16 cellular contexts compared by ENCODE assay signal in the genomic region with DNA sequence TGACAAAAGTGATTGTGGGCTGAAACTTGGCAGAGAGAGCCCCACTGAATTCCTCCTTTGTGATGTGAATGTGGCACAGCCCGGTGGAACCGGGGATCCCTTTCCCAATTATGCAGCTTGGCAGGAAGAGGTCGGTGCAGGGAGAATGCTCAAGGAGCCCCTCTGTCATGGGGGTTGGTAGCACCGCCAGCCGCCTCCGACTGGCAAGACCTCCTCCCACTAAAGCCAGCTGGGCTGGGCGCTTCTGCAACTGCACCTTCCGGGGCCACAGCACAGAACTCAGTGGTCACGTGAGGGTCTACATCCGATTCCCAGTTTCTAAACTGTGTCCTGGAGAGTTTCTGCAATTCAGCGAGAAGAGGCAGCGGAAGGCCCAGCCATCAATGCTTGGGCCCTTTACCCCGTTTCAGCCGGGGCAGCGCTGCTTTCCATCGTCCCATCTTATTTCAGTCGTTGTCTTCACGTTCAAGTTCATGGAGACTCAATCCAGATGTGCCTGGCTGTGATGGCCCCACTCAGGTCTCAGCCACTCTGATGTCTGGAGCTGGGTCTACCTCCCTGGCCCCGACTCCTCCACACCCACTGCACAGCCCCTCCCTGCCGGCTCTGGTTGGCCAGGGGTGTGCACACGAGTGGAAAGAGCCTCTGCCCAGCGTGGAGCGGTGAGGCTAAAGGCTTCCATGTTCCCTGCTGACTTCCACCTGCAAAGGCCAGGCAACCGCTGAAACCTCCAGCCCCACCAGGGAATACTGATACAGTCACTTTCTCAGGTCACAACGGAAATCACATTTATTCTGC. TPM values are rescaled to one million over a fixed set of nuclear protein-coding genes. Genes with fewer than 3 reads are reported as not detected.
DNase-seq lines count a peak whose midpoint lies in the region; ATAC-seq and TF ChIP-seq lines count a peak whose summit lies in the region.
"Had no signal": no experiment of that assay in that cellular context is flagged by ENCODE, and none has a peak within 500 bp of the region (broad histone marks: within the 10 kb centered on the region; RNA-seq: fewer than 3 reads in every experiment).

No MANE protein-coding gene starts in this region.

- in situ Hi-C loops in mammary epithelial cell (cut with MboI; ENCODE audit: low sequenced_read_pairs in 2 of 2): no loop called here
- in situ Hi-C loops in GM13976 (cut with MboI; ENCODE audit: low sequenced_read_pairs, unreplicated experiment): no loop called here

- POLR2A ChIA-PET in MCF 10A (lab: Yijun Ruan, JAX): interaction anchor here (1.0 to 1.2 kb wide), 2 partner anchors 12 to 54 kb away, joined by 3 to 6 read pairs; a partner anchor contains a TSS

- H2AFZ ChIP-seq in mammary epithelial cell (ENCODE audit: low read depth, low read length): no peak overlapping the region

- H3K4me3 Mint-ChIP-seq in MCF 10A (ENCODE audit: unreplicated experiment) (no peak overlapping the region), mesothelial cell of epicardium (no peak overlapping the region), type B pancreatic cell (peak overlapping the region; percentile 67)
- H3K4me3 Mint-ChIP-seq in activated CD8-positive, alpha-beta memory T cell treated with anti-CD3 and anti-CD28 coated beads, Interleukin-2, amount 10 ng/mL, durations not matched to agents 7 days and 5 days: no peak overlapping the region
- H3K4me3 Mint-ChIP-seq: natural killer cell had no signal

- CTCF ChIA-PET in mammary epithelial cell (lab: Charles Lee; ENCODE audit: low non-redundant PET) (no interaction called here), MCF 10A (lab: Yijun Ruan, JAX) (no interaction called here)
- CTCF ChIA-PET in activated CD8-positive, alpha-beta memory T cell treated with anti-CD3 and anti-CD28 coated beads, Interleukin-2, amount 10 ng/mL, durations not matched to agents 7 days and 5 days (lab: Charles Lee): no interaction called here

- no peaks in the 10 kb centered on the region for H3K4me1 Mint-ChIP-seq in MCF 10A (ENCODE audit: insufficient read depth, unreplicated experiment)
- peaks cover 21% of the 10 kb centered on the region for H3K4me1 Mint-ChIP-seq in mesothelial cell of epicardium
- H3K4me1 Mint-ChIP-seq in type B pancreatic cell (ENCODE audit: unreplicated experiment): peaks cover 32% of the 10 kb centered on the region
- no peaks in the 10 kb centered on the region for H3K4me1 Mint-ChIP-seq in activated CD8-positive, alpha-beta memory T cell treated with anti-CD3 and anti-CD28 coated beads, Interleukin-2, amount 10 ng/mL, durations not matched to agents 7 days and 5 days
- H3K4me1 Mint-ChIP-seq: natural killer cell had no signal

- peaks cover 11% of the 10 kb centered on the region for H3K4me1 ChIP-seq in mammary epithelial cell (ENCODE audit: insufficient read depth, low read length)

- no peaks in the 10 kb centered on the region for H3K9me3 ChIP-seq in mammary epithelial cell (replicated peaks; ENCODE audit: insufficient read depth, low read length)
- H3K9me3 ChIP-seq: esophagus squamous epithelium, suprapubic skin had no signal

- H3K36me3 Mint-ChIP-seq in MCF 10A (ENCODE audit: insufficient read depth, unreplicated experiment) (no peaks in the 10 kb centered on the region), mesothelial cell of epicardium (no peaks in the 10 kb centered on the region), type B pancreatic cell (peaks cover 7% of the 10 kb centered on the region)
- H3K36me3 Mint-ChIP-seq in activated CD8-positive, alpha-beta memory T cell treated with anti-CD3 and anti-CD28 coated beads, Interleukin-2, amount 10 ng/mL, durations not matched to agents 7 days and 5 days: no peaks in the 10 kb centered on the region
- H3K36me3 Mint-ChIP-seq: natural killer cell had no signal

- no peaks in the 10 kb centered on the region for H3K36me3 ChIP-seq in mammary epithelial cell (ENCODE audit: insufficient read depth, low read length)
- H3K36me3 ChIP-seq: suprapubic skin had no signal

- no peaks in the 10 kb centered on the region for H3K27me3 ChIP-seq in mammary epithelial cell (ENCODE audit: insufficient read depth, low read length)
- H3K27me3 ChIP-seq: esophagus squamous epithelium, suprapubic skin had no signal

- DNase-seq in mammary epithelial cell: no peak
- no peak for DNase-seq in MCF 10A (ENCODE audit: unreplicated experiment)
- DNase-seq in epithelial cell of prostate (ENCODE audit: low read depth, low spot score): no peak
- DNase-seq in mesothelial cell of epicardium (ENCODE audit: low spot score in 2 of 2, unreplicated experiment in 2 of 2): no peak
- DNase-seq in type B pancreatic cell (ENCODE audit: extremely low spot score, unreplicated experiment): no peak
- no peak for DNase-seq in activated CD8-positive, alpha-beta memory T cell treated with anti-CD3 and anti-CD28 coated beads, Interleukin-2, amount 10 ng/mL, durations not matched to agents 7 days and 5 days
- DNase-seq in activated CD8-positive, alpha-beta memory T cell treated with anti-CD3 and anti-CD28 coated beads for 24 hours: no peak
- no peak for DNase-seq in GM13976 (ENCODE audit: low spot score)
- DNase-seq: activated CD4-positive, alpha-beta T cell treated with anti-CD3 and anti-CD28 coated beads, Interleukin-2, amount 50 U/mL, for 4 hours; activated effector memory CD4-positive, alpha-beta T cell treated with Interleukin-2 at 50 U/mL for 16 hours; esophagus squamous epithelium; MV-4-11; natural killer cell had no signal

- no peaks in the 10 kb centered on the region for H4K20me1 ChIP-seq in mammary epithelial cell (ENCODE audit: insufficient read depth, low read length)

- WGBS in mammary epithelial cell (ENCODE audit: low coverage, missing lambda C conversion rate): 43% methylated on average over 24 of the region's 25 CpGs

- intact Hi-C loops in mammary epithelial cell (cut with micrococcal nuclease): loop anchor here (2.0 kb wide), 2 partner anchors 66 to 78 kb away; no protein-coding TSS in a partner anchor
- intact Hi-C loops in MCF 10A (cut with micrococcal nuclease): no loop called here

- H3K27me3 Mint-ChIP-seq in MCF 10A (ENCODE audit: insufficient read depth, unreplicated experiment) (no peaks in the 10 kb centered on the region), mesothelial cell of epicardium (ENCODE audit: low read depth) (no peaks in the 10 kb centered on the region), type B pancreatic cell (no peaks in the 10 kb centered on the region)
- peaks cover 17% of the 10 kb centered on the region for H3K27me3 Mint-ChIP-seq in activated CD8-positive, alpha-beta memory T cell treated with anti-CD3 and anti-CD28 coated beads, Interleukin-2, amount 10 ng/mL, durations not matched to agents 7 days and 5 days

- H3K27ac Mint-ChIP-seq in MCF 10A (ENCODE audit: low read depth, unreplicated experiment) (no peak overlapping the region), mesothelial cell of epicardium (peak overlapping the region; percentile 55), type B pancreatic cell (peak overlapping the region; percentile 74)
- H3K27ac Mint-ChIP-seq in activated CD8-positive, alpha-beta memory T cell treated with anti-CD3 and anti-CD28 coated beads, Interleukin-2, amount 10 ng/mL, durations not matched to agents 7 days and 5 days: no peak overlapping the region
- H3K27ac Mint-ChIP-seq: natural killer cell had no signal

- H3K79me2 ChIP-seq in mammary epithelial cell (ENCODE audit: insufficient read depth, low read length): peaks cover 71% of the 10 kb centered on the region

- peak overlapping the region; percentile 7 for H3K4me2 ChIP-seq in mammary epithelial cell (ENCODE audit: insufficient read depth, low read depth, low read length)

- dilution Hi-C loops in mammary epithelial cell (cut with HindIII; ENCODE audit: low sequenced_read_pairs): no loop called here

- no peak overlapping the region for H3K4me3 ChIP-seq in mammary epithelial cell (replicated peaks in 1 of 3; ENCODE audit: insufficient read depth in 1 of 3, low read depth in 2 of 3, low read length in 3 of 3)
- H3K4me3 ChIP-seq: esophagus squamous epithelium, suprapubic skin had no signal

- H3K27ac ChIP-seq in mammary epithelial cell (ENCODE audit: insufficient read depth, low read depth, low read length) (no peak overlapping the region), epithelial cell of prostate (peak overlapping the region; percentile 53)
- H3K27ac ChIP-seq: 22Rv1, suprapubic skin had no signal

- TF ChIP-seq CTCF in mammary epithelial cell (conservative IDR thresholded peaks at IDR 0.05 in 1 of 2, IDR thresholded peaks at IDR 0.05 in 1 of 2; ENCODE audit: extremely low read depth in 1 of 2, insufficient read depth in 1 of 2, low read depth in 1 of 2, low read length in 2 of 2): no peak
- TF ChIP-seq CTCF in MCF 10A (IDR thresholded peaks at IDR 0.05; ENCODE audit: unreplicated experiment): no peak
- no peak for TF ChIP-seq CTCF in mesothelial cell of epicardium (IDR thresholded peaks at IDR 0.05; ENCODE audit: unreplicated experiment)
- TF ChIP-seq CTCF in type B pancreatic cell (conservative IDR thresholded peaks at IDR 0.05): no peak
- TF ChIP-seq CTCF in GM13976 (IDR thresholded peaks at IDR 0.05; ENCODE audit: borderline replicate concordance, control extremely low read depth, extremely low read depth, insufficient read depth, missing control alignments): no peak

- H3K9me3 Mint-ChIP-seq in MCF 10A (ENCODE audit: unreplicated experiment) (no peaks in the 10 kb centered on the region), mesothelial cell of epicardium (no peaks in the 10 kb centered on the region), type B pancreatic cell (no peaks in the 10 kb centered on the region)
- no peaks in the 10 kb centered on the region for H3K9me3 Mint-ChIP-seq in activated CD8-positive, alpha-beta memory T cell treated with anti-CD3 and anti-CD28 coated beads, Interleukin-2, amount 10 ng/mL, durations not matched to agents 7 days and 5 days (ENCODE audit: low read depth)
- H3K9me3 Mint-ChIP-seq: natural killer cell had no signal

- no peak for ATAC-seq in activated CD8-positive, alpha-beta memory T cell treated with anti-CD3 and anti-CD28 coated beads, Interleukin-2, amount 10 ng/mL, durations not matched to agents 7 days and 5 days
- ATAC-seq: natural killer cell had no signal

- BruUV-seq in mammary epithelial cell (replicated peaks; lab: Mats Ljungman, UMichigan) (no TSS peak), MCF 10A (replicated peaks; lab: Mats Ljungman, UMichigan) (no TSS peak)

- H3K9ac ChIP-seq in mammary epithelial cell (ENCODE audit: insufficient read depth, low read length): no peak overlapping the region

RNA-seq across cellular contexts. Expression of a gene that starts 39.8 kb away (rescaled TPM):
- total RNA-seq in mammary epithelial cell (under 1 TPM; 0.12 to 0.33 TPM), MCF 10A (2022) (not detected in 2 replicates), mesothelial cell of epicardium (1.0 to 1.3 TPM (median 1.1 TPM) in 3 replicates), type B pancreatic cell (ENCODE audit: low replicate concordance) (0.93 and 3.8 TPM in 2 replicates)
- polyA plus RNA-seq in mammary epithelial cell: 0.03 TPM
- polyA minus RNA-seq in mammary epithelial cell: not detected
- not detected for total RNA-seq in activated CD8-positive, alpha-beta memory T cell treated with anti-CD3 and anti-CD28 coated beads, Interleukin-2, amount 10 ng/mL, durations not matched to agents 7 days and 5 days
- total RNA-seq: T-helper 1 cell treated with Interleukin-12 subunit alpha and Interleukin-12 subunit beta and Interleukin-4 antibody, amounts not matched to agents 30 ng/mL and 1 ng/mL, for 36 hours had no signal

RNA-seq across cellular contexts. Expression of a gene that starts 53.7 kb away (rescaled TPM):
- total RNA-seq in mammary epithelial cell (10 to 100 TPM; 15.1 to 16.2 TPM), MCF 10A (2022) (6.4 TPM in 2 replicates), mesothelial cell of epicardium (10.4 to 11.2 TPM (median 10.9 TPM) in 3 replicates), type B pancreatic cell (ENCODE audit: low replicate concordance) (12.5 and 28.8 TPM in 2 replicates)
- polyA plus RNA-seq in mammary epithelial cell: 14.9 TPM
- 4.4 TPM for polyA minus RNA-seq in mammary epithelial cell
- not detected for total RNA-seq in activated CD8-positive, alpha-beta memory T cell treated with anti-CD3 and anti-CD28 coated beads, Interleukin-2, amount 10 ng/mL, durations not matched to agents 7 days and 5 days
- total RNA-seq: natural killer cell had no signal

Comparison
In these comparisons a context has a peak if more than half of its experiments do, and no peak if none do; other contexts are left out.
1. H3K27ac Mint-ChIP-seq: peak in mesothelial cell of epicardium (single experiment) and type B pancreatic cell (single experiment); none in MCF 10A (single experiment) and activated CD8-positive, alpha-beta memory T cell treated with anti-CD3 and anti-CD28 coated beads, Interleukin-2, amount 10 ng/mL, durations not matched to agents 7 days and 5 days (single experiment).